ENCODE assay signal across 11 cellular contexts in genomic region chr14:78157855-78158436, GRCh38. TPM values are rescaled to one million over a fixed set of nuclear protein-coding genes. Genes with fewer than 3 reads are reported as not detected.
A peak's percentile ranks its signal among the peaks of the same experiment; 100 is the strongest.
DNase-seq lines count a peak whose midpoint lies in the region; ATAC-seq and TF ChIP-seq lines count a peak whose summit lies in the region.
"Had no signal": no experiment of that assay in that cellular context is flagged by ENCODE, and none has a peak within 500 bp of the region (broad histone marks: within the 10 kb centered on the region; RNA-seq: fewer than 3 reads in every experiment).

No MANE protein-coding gene starts in this region.

- intact Hi-C loops in left cardiac atrium (cut with DNase I): loop anchor here in 1 of 2 donors (10.0 kb wide), 1 partner anchor 293 kb away; no protein-coding TSS in a partner anchor
- intact Hi-C loops in Right ventricle myocardium inferior (cut with DNase I): no loop called here
- intact Hi-C loops in thyroid gland (cut with DNase I): no loop called here

- no peak overlapping the region for H3K27ac ChIP-seq in SJCRH30
- H3K27ac ChIP-seq in thyroid gland: no peak overlapping the region
- H3K27ac ChIP-seq: BLaER1 treated with 17β-estradiol and CSF1 and Interleukin-3, amounts not matched to agents 10 nM and 100 nM; heart left ventricle had no signal

- H3K4me1 ChIP-seq in SJCRH30: no peaks in the 10 kb centered on the region
- H3K4me1 ChIP-seq in thyroid gland: no peaks in the 10 kb centered on the region
- H3K4me1 ChIP-seq: heart left ventricle had no signal

- H3K27me3 ChIP-seq in SJCRH30 (no peaks in the 10 kb centered on the region), thyroid gland (no peaks in the 10 kb centered on the region)
- H3K27me3 ChIP-seq: BLaER1 treated with 17β-estradiol and CSF1 and Interleukin-3, amounts not matched to agents 10 nM and 100 nM had no signal

- ATAC-seq in left cardiac atrium (no peak), Right ventricle myocardium inferior (no peak), HG02840 (IDR thresholded peaks at IDR 0.05; ENCODE audit: low FRiP score, unreplicated experiment) (no peak), GM18870 (IDR thresholded peaks at IDR 0.05; ENCODE audit: unreplicated experiment) (no peak), GM21447 (IDR thresholded peaks at IDR 0.05; ENCODE audit: unreplicated experiment) (no peak)

- no peak for TF ChIP-seq POLR2A in thyroid gland (IDR thresholded peaks at IDR 0.05)

- H3K36me3 ChIP-seq in SJCRH30 (no peaks in the 10 kb centered on the region), thyroid gland (no peaks in the 10 kb centered on the region)
- H3K36me3 ChIP-seq: BLaER1 treated with 17β-estradiol and CSF1 and Interleukin-3, amounts not matched to agents 10 nM and 100 nM; heart left ventricle had no signal

- WGBS in thyroid gland, 2 donors: 34 to 39% methylated on average over 11 of the region's 11 CpGs

- DNase-seq in left cardiac atrium (peak; percentile 35), Right ventricle myocardium inferior (ENCODE audit: missing footprints) (no peak), SJCRH30 (peak; percentile 33 to 51), fibroblast of villous mesenchyme (ENCODE audit: low read depth) (peak; percentile 6), thyroid gland (peak; percentile 29 to 62)
- DNase-seq: NCI-H748 treated with DMSO at 0.1 percent for 48 hours had no signal

- H3K4me3 ChIP-seq in SJCRH30 (no peak overlapping the region), fibroblast of villous mesenchyme (ENCODE audit: low read depth, low read length) (no peak overlapping the region), thyroid gland (replicated peaks in 1 of 3) (no peak overlapping the region)
- H3K4me3 ChIP-seq: BLaER1 treated with 17β-estradiol and CSF1 and Interleukin-3, amounts not matched to agents 10 nM and 100 nM; heart left ventricle had no signal

- no peak for TF ChIP-seq CTCF in fibroblast of villous mesenchyme (IDR thresholded peaks at IDR 0.05; ENCODE audit: insufficient read depth, low read depth, low read length)
- no peak for TF ChIP-seq CTCF in thyroid gland (IDR thresholded peaks at IDR 0.05)

- H3K9me3 ChIP-seq in SJCRH30 (replicated peaks) (no peaks in the 10 kb centered on the region), thyroid gland (no peaks in the 10 kb centered on the region)
- H3K9me3 ChIP-seq: BLaER1 treated with 17β-estradiol and CSF1 and Interleukin-3, amounts not matched to agents 10 nM and 100 nM; heart left ventricle had no signal

RNA-seq across cellular contexts. Expression of gene NRXN3, which starts 12.2 kb away (rescaled TPM):
- total RNA-seq in left cardiac atrium: 1 to 10 TPM; 1.6 to 1.9 TPM
- total RNA-seq in Right ventricle myocardium inferior: 1.4 TPM
- total RNA-seq in SJCRH30 (2014; rRNA removed; shearing (Covaris generic)): 0.02 TPM in 1 of 2 replicates, not detected in the other
- 5.5 and 7.3 TPM in 2 replicates for total RNA-seq in fibroblast of villous mesenchyme
- total RNA-seq in thyroid gland: 1 to 10 TPM in 2 of 4 donors, under 1 TPM in 2; 0.56 to 1.6 (median 1.1) TPM
